1 cellular context compared by ENCODE assay signal in the genomic region with DNA sequence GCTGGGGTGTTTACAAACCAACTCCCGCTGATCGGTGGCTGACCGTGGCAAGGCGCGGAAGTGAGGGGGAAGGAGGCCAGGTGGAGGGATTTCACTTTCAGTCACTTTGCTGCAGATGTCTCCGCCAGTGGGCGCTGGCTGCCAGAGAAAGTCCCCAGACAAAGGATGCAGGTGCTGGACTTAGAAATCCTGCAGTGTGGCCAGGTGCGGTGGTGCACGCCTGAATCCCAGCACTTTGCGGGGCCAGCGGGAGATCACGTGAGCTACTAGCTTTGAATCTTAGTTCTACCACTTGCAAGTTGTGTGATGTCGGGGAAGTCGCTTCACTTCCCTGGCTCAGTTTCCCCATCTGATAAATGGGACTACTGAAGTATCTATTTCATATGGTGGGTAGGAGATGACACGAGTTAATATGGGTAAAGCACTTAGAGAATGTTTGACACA.
TF ChIP-seq lines count a peak whose summit lies in the region.

No MANE protein-coding gene starts in this region.

TF ChIP-seq in HepG2, 621 proteins besides CTCF, POLR2A, EP300 and RAD21 (continued from another document and continues in another):
- TF ChIP-seq, protein P1, sequence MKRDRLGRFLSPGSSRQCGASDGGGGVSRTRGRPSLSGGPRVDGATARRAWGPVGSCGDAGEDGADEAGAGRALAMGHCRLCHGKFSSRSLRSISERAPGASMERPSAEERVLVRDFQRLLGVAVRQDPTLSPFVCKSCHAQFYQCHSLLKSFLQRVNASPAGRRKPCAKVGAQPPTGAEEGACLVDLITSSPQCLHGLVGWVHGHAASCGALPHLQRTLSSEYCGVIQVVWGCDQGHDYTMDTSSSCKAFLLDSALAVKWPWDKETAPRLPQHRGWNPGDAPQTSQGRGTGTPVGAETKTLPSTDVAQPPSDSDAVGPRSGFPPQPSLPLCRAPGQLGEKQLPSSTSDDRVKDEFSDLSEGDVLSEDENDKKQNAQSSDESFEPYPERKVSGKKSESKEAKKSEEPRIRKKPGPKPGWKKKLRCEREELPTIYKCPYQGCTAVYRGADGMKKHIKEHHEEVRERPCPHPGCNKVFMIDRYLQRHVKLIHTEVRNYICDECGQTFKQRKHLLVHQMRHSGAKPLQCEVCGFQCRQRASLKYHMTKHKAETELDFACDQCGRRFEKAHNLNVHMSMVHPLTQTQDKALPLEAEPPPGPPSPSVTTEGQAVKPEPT (CRISPR knock-in tag; IDR thresholded peaks at IDR 0.05; ENCODE audit: low read depth) = no peak
- TF ChIP-seq KDM1A (CRISPR knock-in tag; IDR thresholded peaks at IDR 0.05) (0 out of 2 replicates have a peak, but pooled peaks have one; percentile 40), ZNF335 (CRISPR knock-in tag; IDR thresholded peaks at IDR 0.05) (no peak), ZNF33A (CRISPR knock-in tag; IDR thresholded peaks at IDR 0.05; ENCODE audit: borderline replicate concordance) (no peak), NCOR1 (IDR thresholded peaks at IDR 0.05; ENCODE audit: borderline replicate concordance, low read length) (no peak), FOSL2 (CRISPR knock-in tag; IDR thresholded peaks at IDR 0.05) (peak; percentile 46), RNF2 (conservative IDR thresholded peaks at IDR 0.05; ENCODE audit: low read depth) (no peak), IRX3 (CRISPR knock-in tag; IDR thresholded peaks at IDR 0.05; ENCODE audit: borderline replicate concordance, low read depth) (no peak), RFX5 (IDR thresholded peaks at IDR 0.05; ENCODE audit: low read depth, low read length) (no peak), ESRRA (CRISPR knock-in tag; IDR thresholded peaks at IDR 0.05; ENCODE audit: low read depth) (0 out of 2 replicates have a peak, but pooled peaks have one; percentile 46), ZNF501 (CRISPR knock-in tag; IDR thresholded peaks at IDR 0.05) (peak; percentile 85; the same call in 1 of the 2 replicates), SMAD3 (CRISPR knock-in tag; IDR thresholded peaks at IDR 0.05) (peak; percentile 73; the same call in 1 of the 2 replicates), XBP1 (CRISPR knock-in tag; IDR thresholded peaks at IDR 0.05) (no peak), GFI1 (CRISPR knock-in tag; IDR thresholded peaks at IDR 0.05; ENCODE audit: borderline replicate concordance) (no peak), ZNF713 (CRISPR knock-in tag; IDR thresholded peaks at IDR 0.05) (no peak), ZNF121 (CRISPR knock-in tag; IDR thresholded peaks at IDR 0.05) (no peak), ZNF761 (CRISPR knock-in tag; conservative IDR thresholded peaks at IDR 0.05) (no peak), HMG20B (CRISPR knock-in tag; conservative IDR thresholded peaks at IDR 0.05) (no peak), TBL1XR1 (IDR thresholded peaks at IDR 0.05; ENCODE audit: borderline replicate concordance, low read length, partially characterized antibody) (peak; percentile 20)
- TF ChIP-seq, protein P2, sequence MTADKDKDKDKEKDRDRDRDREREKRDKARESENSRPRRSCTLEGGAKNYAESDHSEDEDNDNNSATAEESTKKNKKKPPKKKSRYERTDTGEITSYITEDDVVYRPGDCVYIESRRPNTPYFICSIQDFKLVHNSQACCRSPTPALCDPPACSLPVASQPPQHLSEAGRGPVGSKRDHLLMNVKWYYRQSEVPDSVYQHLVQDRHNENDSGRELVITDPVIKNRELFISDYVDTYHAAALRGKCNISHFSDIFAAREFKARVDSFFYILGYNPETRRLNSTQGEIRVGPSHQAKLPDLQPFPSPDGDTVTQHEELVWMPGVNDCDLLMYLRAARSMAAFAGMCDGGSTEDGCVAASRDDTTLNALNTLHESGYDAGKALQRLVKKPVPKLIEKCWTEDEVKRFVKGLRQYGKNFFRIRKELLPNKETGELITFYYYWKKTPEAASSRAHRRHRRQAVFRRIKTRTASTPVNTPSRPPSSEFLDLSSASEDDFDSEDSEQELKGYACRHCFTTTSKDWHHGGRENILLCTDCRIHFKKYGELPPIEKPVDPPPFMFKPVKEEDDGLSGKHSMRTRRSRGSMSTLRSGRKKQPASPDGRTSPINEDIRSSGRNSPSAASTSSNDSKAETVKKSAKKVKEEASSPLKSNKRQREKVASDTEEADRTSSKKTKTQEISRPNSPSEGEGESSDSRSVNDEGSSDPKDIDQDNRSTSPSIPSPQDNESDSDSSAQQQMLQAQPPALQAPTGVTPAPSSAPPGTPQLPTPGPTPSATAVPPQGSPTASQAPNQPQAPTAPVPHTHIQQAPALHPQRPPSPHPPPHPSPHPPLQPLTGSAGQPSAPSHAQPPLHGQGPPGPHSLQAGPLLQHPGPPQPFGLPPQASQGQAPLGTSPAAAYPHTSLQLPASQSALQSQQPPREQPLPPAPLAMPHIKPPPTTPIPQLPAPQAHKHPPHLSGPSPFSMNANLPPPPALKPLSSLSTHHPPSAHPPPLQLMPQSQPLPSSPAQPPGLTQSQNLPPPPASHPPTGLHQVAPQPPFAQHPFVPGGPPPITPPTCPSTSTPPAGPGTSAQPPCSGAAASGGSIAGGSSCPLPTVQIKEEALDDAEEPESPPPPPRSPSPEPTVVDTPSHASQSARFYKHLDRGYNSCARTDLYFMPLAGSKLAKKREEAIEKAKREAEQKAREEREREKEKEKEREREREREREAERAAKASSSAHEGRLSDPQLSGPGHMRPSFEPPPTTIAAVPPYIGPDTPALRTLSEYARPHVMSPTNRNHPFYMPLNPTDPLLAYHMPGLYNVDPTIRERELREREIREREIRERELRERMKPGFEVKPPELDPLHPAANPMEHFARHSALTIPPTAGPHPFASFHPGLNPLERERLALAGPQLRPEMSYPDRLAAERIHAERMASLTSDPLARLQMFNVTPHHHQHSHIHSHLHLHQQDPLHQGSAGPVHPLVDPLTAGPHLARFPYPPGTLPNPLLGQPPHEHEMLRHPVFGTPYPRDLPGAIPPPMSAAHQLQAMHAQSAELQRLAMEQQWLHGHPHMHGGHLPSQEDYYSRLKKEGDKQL (CRISPR knock-in tag; IDR thresholded peaks at IDR 0.05; ENCODE audit: low read depth) = no peak
- TF ChIP-seq, protein P3, sequence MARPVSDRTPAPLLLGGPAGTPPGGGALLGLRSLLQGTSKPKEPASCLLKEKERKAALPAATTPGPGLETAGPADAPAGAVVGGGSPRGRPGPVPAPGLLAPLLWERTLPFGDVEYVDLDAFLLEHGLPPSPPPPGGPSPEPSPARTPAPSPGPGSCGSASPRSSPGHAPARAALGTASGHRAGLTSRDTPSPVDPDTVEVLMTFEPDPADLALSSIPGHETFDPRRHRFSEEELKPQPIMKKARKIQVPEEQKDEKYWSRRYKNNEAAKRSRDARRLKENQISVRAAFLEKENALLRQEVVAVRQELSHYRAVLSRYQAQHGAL (CRISPR knock-in tag; IDR thresholded peaks at IDR 0.05; ENCODE audit: not compliant biosample characterization) = no peak
- TF ChIP-seq, protein P4, sequence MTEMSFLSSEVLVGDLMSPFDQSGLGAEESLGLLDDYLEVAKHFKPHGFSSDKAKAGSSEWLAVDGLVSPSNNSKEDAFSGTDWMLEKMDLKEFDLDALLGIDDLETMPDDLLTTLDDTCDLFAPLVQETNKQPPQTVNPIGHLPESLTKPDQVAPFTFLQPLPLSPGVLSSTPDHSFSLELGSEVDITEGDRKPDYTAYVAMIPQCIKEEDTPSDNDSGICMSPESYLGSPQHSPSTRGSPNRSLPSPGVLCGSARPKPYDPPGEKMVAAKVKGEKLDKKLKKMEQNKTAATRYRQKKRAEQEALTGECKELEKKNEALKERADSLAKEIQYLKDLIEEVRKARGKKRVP (CRISPR knock-in tag; IDR thresholded peaks at IDR 0.05) = no peak
- TF ChIP-seq, protein P5, sequence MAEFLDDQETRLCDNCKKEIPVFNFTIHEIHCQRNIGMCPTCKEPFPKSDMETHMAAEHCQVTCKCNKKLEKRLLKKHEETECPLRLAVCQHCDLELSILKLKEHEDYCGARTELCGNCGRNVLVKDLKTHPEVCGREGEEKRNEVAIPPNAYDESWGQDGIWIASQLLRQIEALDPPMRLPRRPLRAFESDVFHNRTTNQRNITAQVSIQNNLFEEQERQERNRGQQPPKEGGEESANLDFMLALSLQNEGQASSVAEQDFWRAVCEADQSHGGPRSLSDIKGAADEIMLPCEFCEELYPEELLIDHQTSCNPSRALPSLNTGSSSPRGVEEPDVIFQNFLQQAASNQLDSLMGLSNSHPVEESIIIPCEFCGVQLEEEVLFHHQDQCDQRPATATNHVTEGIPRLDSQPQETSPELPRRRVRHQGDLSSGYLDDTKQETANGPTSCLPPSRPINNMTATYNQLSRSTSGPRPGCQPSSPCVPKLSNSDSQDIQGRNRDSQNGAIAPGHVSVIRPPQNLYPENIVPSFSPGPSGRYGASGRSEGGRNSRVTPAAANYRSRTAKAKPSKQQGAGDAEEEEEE (CRISPR knock-in tag; IDR thresholded peaks at IDR 0.05; ENCODE audit: borderline replicate concordance) = no peak
- TF ChIP-seq, protein P6, sequence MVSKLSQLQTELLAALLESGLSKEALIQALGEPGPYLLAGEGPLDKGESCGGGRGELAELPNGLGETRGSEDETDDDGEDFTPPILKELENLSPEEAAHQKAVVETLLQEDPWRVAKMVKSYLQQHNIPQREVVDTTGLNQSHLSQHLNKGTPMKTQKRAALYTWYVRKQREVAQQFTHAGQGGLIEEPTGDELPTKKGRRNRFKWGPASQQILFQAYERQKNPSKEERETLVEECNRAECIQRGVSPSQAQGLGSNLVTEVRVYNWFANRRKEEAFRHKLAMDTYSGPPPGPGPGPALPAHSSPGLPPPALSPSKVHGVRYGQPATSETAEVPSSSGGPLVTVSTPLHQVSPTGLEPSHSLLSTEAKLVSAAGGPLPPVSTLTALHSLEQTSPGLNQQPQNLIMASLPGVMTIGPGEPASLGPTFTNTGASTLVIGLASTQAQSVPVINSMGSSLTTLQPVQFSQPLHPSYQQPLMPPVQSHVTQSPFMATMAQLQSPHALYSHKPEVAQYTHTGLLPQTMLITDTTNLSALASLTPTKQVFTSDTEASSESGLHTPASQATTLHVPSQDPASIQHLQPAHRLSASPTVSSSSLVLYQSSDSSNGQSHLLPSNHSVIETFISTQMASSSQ (IDR thresholded peaks at IDR 0.05; ENCODE audit: low read depth) = no peak
- TF ChIP-seq, protein P6 (CRISPR knock-in tag; IDR thresholded peaks at IDR 0.05; ENCODE audit: borderline replicate concordance) = no peak
- TF ChIP-seq, protein P7, sequence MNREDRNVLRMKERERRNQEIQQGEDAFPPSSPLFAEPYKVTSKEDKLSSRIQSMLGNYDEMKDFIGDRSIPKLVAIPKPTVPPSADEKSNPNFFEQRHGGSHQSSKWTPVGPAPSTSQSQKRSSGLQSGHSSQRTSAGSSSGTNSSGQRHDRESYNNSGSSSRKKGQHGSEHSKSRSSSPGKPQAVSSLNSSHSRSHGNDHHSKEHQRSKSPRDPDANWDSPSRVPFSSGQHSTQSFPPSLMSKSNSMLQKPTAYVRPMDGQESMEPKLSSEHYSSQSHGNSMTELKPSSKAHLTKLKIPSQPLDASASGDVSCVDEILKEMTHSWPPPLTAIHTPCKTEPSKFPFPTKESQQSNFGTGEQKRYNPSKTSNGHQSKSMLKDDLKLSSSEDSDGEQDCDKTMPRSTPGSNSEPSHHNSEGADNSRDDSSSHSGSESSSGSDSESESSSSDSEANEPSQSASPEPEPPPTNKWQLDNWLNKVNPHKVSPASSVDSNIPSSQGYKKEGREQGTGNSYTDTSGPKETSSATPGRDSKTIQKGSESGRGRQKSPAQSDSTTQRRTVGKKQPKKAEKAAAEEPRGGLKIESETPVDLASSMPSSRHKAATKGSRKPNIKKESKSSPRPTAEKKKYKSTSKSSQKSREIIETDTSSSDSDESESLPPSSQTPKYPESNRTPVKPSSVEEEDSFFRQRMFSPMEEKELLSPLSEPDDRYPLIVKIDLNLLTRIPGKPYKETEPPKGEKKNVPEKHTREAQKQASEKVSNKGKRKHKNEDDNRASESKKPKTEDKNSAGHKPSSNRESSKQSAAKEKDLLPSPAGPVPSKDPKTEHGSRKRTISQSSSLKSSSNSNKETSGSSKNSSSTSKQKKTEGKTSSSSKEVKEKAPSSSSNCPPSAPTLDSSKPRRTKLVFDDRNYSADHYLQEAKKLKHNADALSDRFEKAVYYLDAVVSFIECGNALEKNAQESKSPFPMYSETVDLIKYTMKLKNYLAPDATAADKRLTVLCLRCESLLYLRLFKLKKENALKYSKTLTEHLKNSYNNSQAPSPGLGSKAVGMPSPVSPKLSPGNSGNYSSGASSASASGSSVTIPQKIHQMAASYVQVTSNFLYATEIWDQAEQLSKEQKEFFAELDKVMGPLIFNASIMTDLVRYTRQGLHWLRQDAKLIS (CRISPR knock-in tag; IDR thresholded peaks at IDR 0.05) = no peak
- TF ChIP-seq, protein P8, sequence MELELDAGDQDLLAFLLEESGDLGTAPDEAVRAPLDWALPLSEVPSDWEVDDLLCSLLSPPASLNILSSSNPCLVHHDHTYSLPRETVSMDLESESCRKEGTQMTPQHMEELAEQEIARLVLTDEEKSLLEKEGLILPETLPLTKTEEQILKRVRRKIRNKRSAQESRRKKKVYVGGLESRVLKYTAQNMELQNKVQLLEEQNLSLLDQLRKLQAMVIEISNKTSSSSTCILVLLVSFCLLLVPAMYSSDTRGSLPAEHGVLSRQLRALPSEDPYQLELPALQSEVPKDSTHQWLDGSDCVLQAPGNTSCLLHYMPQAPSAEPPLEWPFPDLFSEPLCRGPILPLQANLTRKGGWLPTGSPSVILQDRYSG (CRISPR knock-in tag; IDR thresholded peaks at IDR 0.05) = no peak
- TF ChIP-seq, protein P9, sequence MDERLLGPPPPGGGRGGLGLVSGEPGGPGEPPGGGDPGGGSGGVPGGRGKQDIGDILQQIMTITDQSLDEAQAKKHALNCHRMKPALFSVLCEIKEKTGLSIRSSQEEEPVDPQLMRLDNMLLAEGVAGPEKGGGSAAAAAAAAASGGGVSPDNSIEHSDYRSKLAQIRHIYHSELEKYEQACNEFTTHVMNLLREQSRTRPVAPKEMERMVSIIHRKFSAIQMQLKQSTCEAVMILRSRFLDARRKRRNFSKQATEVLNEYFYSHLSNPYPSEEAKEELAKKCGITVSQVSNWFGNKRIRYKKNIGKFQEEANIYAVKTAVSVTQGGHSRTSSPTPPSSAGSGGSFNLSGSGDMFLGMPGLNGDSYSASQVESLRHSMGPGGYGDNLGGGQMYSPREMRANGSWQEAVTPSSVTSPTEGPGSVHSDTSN (CRISPR knock-in tag; IDR thresholded peaks at IDR 0.05) = no peak
